In the genomic region with DNA sequence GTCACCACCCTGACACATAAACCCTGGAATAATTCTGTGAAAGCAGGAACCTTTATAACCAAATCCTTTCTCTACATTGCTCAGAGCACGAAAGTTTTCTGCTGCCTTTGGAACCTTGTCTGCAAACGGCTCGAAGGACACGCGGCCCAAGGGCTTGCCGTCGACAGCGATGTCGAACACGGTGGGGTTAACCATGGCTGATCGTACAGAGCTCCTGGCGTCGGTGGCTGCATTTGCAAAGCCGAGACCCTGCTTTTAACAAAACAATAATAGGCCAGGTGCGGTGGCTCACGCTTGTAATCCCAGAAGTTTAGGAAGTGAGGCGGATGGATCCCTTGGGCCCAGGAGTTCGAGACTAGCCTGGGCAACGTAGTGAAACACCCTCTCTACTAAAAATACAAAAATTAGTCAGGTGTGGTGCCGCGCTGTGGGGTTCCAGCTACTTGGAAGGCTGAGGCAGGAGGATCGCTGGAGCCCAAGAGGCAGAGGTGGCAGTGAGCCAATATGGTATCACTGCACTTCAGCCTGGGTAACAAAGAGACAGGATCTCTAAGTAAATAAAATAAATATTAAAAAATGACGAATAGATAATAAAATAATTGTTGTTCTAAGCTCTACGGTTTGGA, we compare ENCODE assay signal across 16 cellular contexts.
"Had no signal": no experiment of that assay in that cellular context is flagged by ENCODE, and none has a peak within 500 bp of the region (broad histone marks: within the 10 kb centered on the region; RNA-seq: fewer than 3 reads in every experiment).

No MANE protein-coding gene starts in this region.

- DNase-seq: activated CD4-positive, CD25-positive, alpha-beta regulatory T cell treated with anti-CD3 and anti-CD28 coated beads, Interleukin-2, amount 50 U/mL, for 72 hours; activated CD8-positive, alpha-beta memory T cell treated with anti-CD3 and anti-CD28 coated beads, Interleukin-2, amount 10 ng/mL, durations not matched to agents 7 days and 5 days; body of pancreas; caudate nucleus; endodermal cell; foreskin fibroblast; left ventricle myocardium superior; mesenchymal stem cell; stimulated activated CD4-positive, alpha-beta T cell treated with anti-CD3 and anti-CD28 coated beads, Interleukin-12 subunit alpha, Interleukin-12 subunit beta, amount 100 ng/mL, for 4 hours; stimulated activated CD4-positive, alpha-beta T cell treated with anti-CD3 and anti-CD28 coated beads, Interleukin-1b, Interleukin-23, amount 100 ng/mL, for 48 hours; stimulated activated naive CD4-positive, alpha-beta T cell treated with Interleukin-2 at 50 U/mL for 16 hours; T-helper 9 cell; thyroid gland had no signal

- ATAC-seq: activated CD8-positive, alpha-beta memory T cell treated with anti-CD3 and anti-CD28 coated beads, Interleukin-2, amount 10 ng/mL, durations not matched to agents 7 days and 5 days; body of pancreas; left ventricle myocardium superior had no signal

- H3K27me3 Mint-ChIP-seq: activated CD8-positive, alpha-beta memory T cell treated with anti-CD3 and anti-CD28 coated beads, Interleukin-2, amount 10 ng/mL, durations not matched to agents 7 days and 5 days had no signal

- H3K9me3 ChIP-seq: body of pancreas, prostate gland, right atrium auricular region, thyroid gland had no signal

- H3K36me3 ChIP-seq: prostate gland, right atrium auricular region, thyroid gland had no signal

- H3K27me3 ChIP-seq: body of pancreas, right atrium auricular region, thyroid gland had no signal

- H3K27ac ChIP-seq: body of pancreas, epithelial cell of prostate, prostate gland, right atrium auricular region, thyroid gland had no signal

- H3K27ac Mint-ChIP-seq: activated CD8-positive, alpha-beta memory T cell treated with anti-CD3 and anti-CD28 coated beads, Interleukin-2, amount 10 ng/mL, durations not matched to agents 7 days and 5 days; endodermal cell had no signal

- H3K4me3 Mint-ChIP-seq: activated CD8-positive, alpha-beta memory T cell treated with anti-CD3 and anti-CD28 coated beads, Interleukin-2, amount 10 ng/mL, durations not matched to agents 7 days and 5 days; endodermal cell had no signal

- H3K4me3 ChIP-seq: body of pancreas, prostate gland, right atrium auricular region, thyroid gland had no signal
